Comparison of ENCODE assay signal across 32 cellular contexts in the genomic region with DNA sequence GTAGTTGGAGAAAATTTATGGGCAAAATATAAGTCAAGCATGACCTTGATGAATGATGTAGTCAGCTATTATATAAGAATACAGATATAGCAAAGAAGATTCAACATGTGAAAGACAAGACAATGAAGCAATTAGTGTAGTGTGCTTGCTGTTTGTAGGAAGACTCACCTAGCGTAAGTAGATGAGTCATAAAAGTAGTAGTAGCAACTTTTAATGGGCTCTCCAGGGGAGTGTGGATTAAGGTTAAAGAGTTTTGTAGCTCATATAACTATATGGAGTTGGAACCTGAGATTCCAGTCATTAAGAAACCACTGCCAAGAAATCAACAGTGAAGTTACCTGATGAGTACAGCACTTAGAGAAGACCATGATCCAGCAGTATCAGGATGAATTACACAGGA.
"Had no signal": no experiment of that assay in that cellular context is flagged by ENCODE, and none has a peak within 500 bp of the region (broad histone marks: within the 10 kb centered on the region; RNA-seq: fewer than 3 reads in every experiment).

No MANE protein-coding gene starts in this region.

- H3K9me3 Mint-ChIP-seq: activated T-helper 1 cell treated with anti-CD3 and anti-CD28 coated beads, Interleukin-12 subunit alpha, Interleukin-12 subunit beta, Interleukin-2, Interleukin-4 antibody, amounts not matched to agents 30 ng/mL and 10 ng/mL and 1 ng/mL, durations not matched to agents 14 hours and 24 hours and 36 hours had no signal

- H3K4me3 Mint-ChIP-seq: activated CD4-positive, alpha-beta memory T cell treated with anti-CD3 and anti-CD28 coated beads for 36 hours; activated CD4-positive, alpha-beta T cell treated with anti-CD3 and anti-CD28 coated beads for 36 hours; activated CD4-positive, alpha-beta T cell treated with anti-CD3 and anti-CD28 coated beads, Interleukin-2, amount 10 ng/mL, durations not matched to agents 24 days and 14 days; activated CD8-positive, alpha-beta memory T cell treated with anti-CD3 and anti-CD28 coated beads, Interleukin-2, amount 10 ng/mL, durations not matched to agents 7 days and 5 days; activated CD8-positive, alpha-beta T cell treated with anti-CD3 and anti-CD28 coated beads, Interleukin-2, amount 10 ng/mL, durations not matched to agents 7 days and 5 days; activated naive CD4-positive, alpha-beta T cell treated with anti-CD3 and anti-CD28 coated beads for 36 hours; activated naive CD4-positive, alpha-beta T cell treated with anti-CD3 and anti-CD28 coated beads, Interleukin-2, amount 50 U/mL, for 24 hours; activated naive CD8-positive, alpha-beta T cell treated with anti-CD3 and anti-CD28 coated beads for 36 hours; activated naive CD8-positive, alpha-beta T cell treated with anti-CD3 and anti-CD28 coated beads, Interleukin-2, amount 50 U/mL, for 24 hours; activated T-helper 1 cell treated with anti-CD3 and anti-CD28 coated beads, Interleukin-12 subunit alpha, Interleukin-12 subunit beta, Interleukin-2, Interleukin-4 antibody, amounts not matched to agents 30 ng/mL and 10 ng/mL and 1 ng/mL, durations not matched to agents 14 hours and 24 hours and 36 hours; effector memory CD8-positive, alpha-beta T cell had no signal

- H3K36me3 Mint-ChIP-seq: activated CD4-positive, alpha-beta memory T cell treated with anti-CD3 and anti-CD28 coated beads for 36 hours; activated CD8-positive, alpha-beta memory T cell treated with anti-CD3 and anti-CD28 coated beads, Interleukin-2, amount 10 ng/mL, durations not matched to agents 7 days and 5 days; activated naive CD4-positive, alpha-beta T cell treated with anti-CD3 and anti-CD28 coated beads, Interleukin-2, amount 50 U/mL, for 24 hours; activated naive CD8-positive, alpha-beta T cell treated with anti-CD3 and anti-CD28 coated beads for 36 hours had no signal

- DNase-seq: activated CD4-positive, alpha-beta memory T cell treated with anti-CD3 and anti-CD28 coated beads for 36 hours; activated CD4-positive, alpha-beta T cell treated with anti-CD3 and anti-CD28 coated beads for 36 hours; activated CD4-positive, alpha-beta T cell treated with anti-CD3 and anti-CD28 coated beads, Interleukin-2, amount 10 ng/mL, durations not matched to agents 24 days and 14 days; activated CD4-positive, CD25-positive, alpha-beta regulatory T cell; activated CD4-positive, CD25-positive, alpha-beta regulatory T cell treated with anti-CD3 and anti-CD28 coated beads, Interleukin-2, amount 50 U/mL, for 72 hours; activated CD8-positive, alpha-beta memory T cell treated with anti-CD3 and anti-CD28 coated beads, Interleukin-2, amount 10 ng/mL, durations not matched to agents 7 days and 5 days; activated CD8-positive, alpha-beta memory T cell treated with anti-CD3 and anti-CD28 coated beads, Interleukin-2, amount 50 U/mL, for 4 hours; activated CD8-positive, alpha-beta T cell treated with anti-CD3 and anti-CD28 coated beads, Interleukin-2, amount 10 ng/mL, durations not matched to agents 7 days and 5 days; activated effector memory CD4-positive, alpha-beta T cell treated with anti-CD3 and anti-CD28 coated beads, Interleukin-2, amount 50 U/mL, for 16 hours; activated naive CD4-positive, alpha-beta T cell treated with anti-CD3 and anti-CD28 coated beads for 36 hours; activated naive CD8-positive, alpha-beta T cell treated with anti-CD3 and anti-CD28 coated beads for 36 hours; activated naive CD8-positive, alpha-beta T cell treated with anti-CD3 and anti-CD28 coated beads, Interleukin-2, amount 50 U/mL, for 24 hours; activated T-cell treated with anti-CD3 and anti-CD28 coated beads, Interleukin-2, amount 50 U/mL, for 1 hour; activated T-cell treated with anti-CD3 and anti-CD28 coated beads, Interleukin-2, amount 50 U/mL, for 48 hours; anterior cingulate cortex; brain microvascular endothelial cell; caudate nucleus; cortex of kidney; dermis blood vessel endothelial cell; effector CD4-positive, alpha-beta T cell; effector memory CD8-positive, alpha-beta T cell; esophagus squamous epithelium; foreskin melanocyte; heart right ventricle; T-helper 2 cell had no signal

- H3K4me1 ChIP-seq: esophagus squamous epithelium, gastroesophageal sphincter, heart right ventricle had no signal

- FAIRE-seq: astrocyte, colon had no signal

- H3K4me1 Mint-ChIP-seq: activated CD4-positive, alpha-beta T cell treated with anti-CD3 and anti-CD28 coated beads for 36 hours; activated CD4-positive, alpha-beta T cell treated with anti-CD3 and anti-CD28 coated beads, Interleukin-2, amount 10 ng/mL, durations not matched to agents 24 days and 14 days; activated CD8-positive, alpha-beta memory T cell treated with anti-CD3 and anti-CD28 coated beads, Interleukin-2, amount 10 ng/mL, durations not matched to agents 7 days and 5 days; activated naive CD4-positive, alpha-beta T cell treated with anti-CD3 and anti-CD28 coated beads, Interleukin-2, amount 50 U/mL, for 24 hours; activated naive CD8-positive, alpha-beta T cell treated with anti-CD3 and anti-CD28 coated beads for 36 hours; activated naive CD8-positive, alpha-beta T cell treated with anti-CD3 and anti-CD28 coated beads, Interleukin-2, amount 50 U/mL, for 24 hours had no signal

- H3K27ac Mint-ChIP-seq: activated CD4-positive, alpha-beta memory T cell treated with anti-CD3 and anti-CD28 coated beads for 36 hours; activated CD4-positive, alpha-beta T cell treated with anti-CD3 and anti-CD28 coated beads for 36 hours; activated CD4-positive, alpha-beta T cell treated with anti-CD3 and anti-CD28 coated beads, Interleukin-2, amount 10 ng/mL, durations not matched to agents 24 days and 14 days; activated CD8-positive, alpha-beta memory T cell treated with anti-CD3 and anti-CD28 coated beads, Interleukin-2, amount 10 ng/mL, durations not matched to agents 7 days and 5 days; activated CD8-positive, alpha-beta T cell treated with anti-CD3 and anti-CD28 coated beads, Interleukin-2, amount 10 ng/mL, durations not matched to agents 7 days and 5 days; activated naive CD4-positive, alpha-beta T cell treated with anti-CD3 and anti-CD28 coated beads for 36 hours; activated naive CD4-positive, alpha-beta T cell treated with anti-CD3 and anti-CD28 coated beads, Interleukin-2, amount 50 U/mL, for 24 hours; activated naive CD8-positive, alpha-beta T cell treated with anti-CD3 and anti-CD28 coated beads for 36 hours; activated naive CD8-positive, alpha-beta T cell treated with anti-CD3 and anti-CD28 coated beads, Interleukin-2, amount 50 U/mL, for 24 hours; activated T-helper 1 cell treated with anti-CD3 and anti-CD28 coated beads, Interleukin-12 subunit alpha, Interleukin-12 subunit beta, Interleukin-2, Interleukin-4 antibody, amounts not matched to agents 30 ng/mL and 10 ng/mL and 1 ng/mL, durations not matched to agents 14 hours and 24 hours and 36 hours; activated T-helper 2 cell treated with anti-CD3 and anti-CD28 coated beads, Interferon-gamma antibody, Interleukin-2, Interleukin-4, amounts not matched to agents 10 μg/mL and 5 μg/mL and 100 μg/mL, durations not matched to agents 14 hours and 24 hours and 36 hours; effector memory CD8-positive, alpha-beta T cell had no signal

- H3K27me3 Mint-ChIP-seq: activated CD4-positive, alpha-beta memory T cell treated with anti-CD3 and anti-CD28 coated beads for 36 hours; activated CD4-positive, alpha-beta T cell treated with anti-CD3 and anti-CD28 coated beads for 36 hours; activated CD4-positive, alpha-beta T cell treated with anti-CD3 and anti-CD28 coated beads, Interleukin-2, amount 10 ng/mL, durations not matched to agents 24 days and 14 days; activated CD8-positive, alpha-beta memory T cell treated with anti-CD3 and anti-CD28 coated beads, Interleukin-2, amount 10 ng/mL, durations not matched to agents 7 days and 5 days; activated naive CD4-positive, alpha-beta T cell treated with anti-CD3 and anti-CD28 coated beads, Interleukin-2, amount 50 U/mL, for 24 hours; activated naive CD8-positive, alpha-beta T cell treated with anti-CD3 and anti-CD28 coated beads for 36 hours; activated naive CD8-positive, alpha-beta T cell treated with anti-CD3 and anti-CD28 coated beads, Interleukin-2, amount 50 U/mL, for 24 hours; effector memory CD8-positive, alpha-beta T cell had no signal

- H3K27me3 ChIP-seq: brain microvascular endothelial cell, esophagus squamous epithelium, gastroesophageal sphincter, heart right ventricle had no signal

- H3K36me3 ChIP-seq: brain microvascular endothelial cell, esophagus squamous epithelium, gastroesophageal sphincter, heart right ventricle had no signal

- ATAC-seq: activated CD4-positive, alpha-beta T cell treated with anti-CD3 and anti-CD28 coated beads for 36 hours; activated CD8-positive, alpha-beta memory T cell treated with anti-CD3 and anti-CD28 coated beads, Interleukin-2, amount 10 ng/mL, durations not matched to agents 7 days and 5 days; activated CD8-positive, alpha-beta T cell treated with anti-CD3 and anti-CD28 coated beads, Interleukin-2, amount 10 ng/mL, durations not matched to agents 7 days and 5 days; activated naive CD8-positive, alpha-beta T cell treated with anti-CD3 and anti-CD28 coated beads, Interleukin-2, amount 50 U/mL, for 24 hours; effector memory CD8-positive, alpha-beta T cell; gastroesophageal sphincter; heart right ventricle had no signal

- H3K27ac ChIP-seq: brain microvascular endothelial cell, epithelial cell of prostate, esophagus squamous epithelium, gastroesophageal sphincter, heart right ventricle had no signal

- H3K9me3 ChIP-seq: esophagus squamous epithelium, gastroesophageal sphincter had no signal

- H3K4me3 ChIP-seq: esophagus squamous epithelium, gastroesophageal sphincter, heart right ventricle had no signal
